Comparison of ENCODE assay signal across 29 cellular contexts in the genomic region with DNA sequence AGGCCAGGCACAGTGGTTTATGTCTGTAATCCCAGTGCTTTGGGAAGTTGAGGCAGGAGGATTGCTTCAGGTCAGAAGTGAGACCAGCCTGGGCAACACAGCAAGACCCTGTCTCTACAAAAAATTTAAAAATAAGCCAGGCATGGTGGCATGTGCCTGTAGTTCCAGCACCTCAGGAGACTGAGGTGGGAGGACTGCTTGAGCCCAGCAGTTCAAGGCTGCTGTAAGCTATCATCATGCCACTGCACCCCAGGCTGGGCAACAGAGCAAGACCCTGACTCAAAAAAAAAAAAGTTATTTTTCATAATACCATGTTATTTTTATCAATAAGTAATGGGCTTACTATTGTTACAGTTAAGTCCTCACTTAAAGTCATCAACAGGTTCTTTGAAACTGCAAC.
"Had no signal": no experiment of that assay in that cellular context is flagged by ENCODE, and none has a peak within 500 bp of the region (broad histone marks: within the 10 kb centered on the region; RNA-seq: fewer than 3 reads in every experiment).

No MANE protein-coding gene starts in this region.

- H3K4me2 ChIP-seq: hepatocyte had no signal

- H3K4me3 Mint-ChIP-seq: dendritic cell treated with granulocyte-macrophage colony-stimulating factor and Interleukin-4, amounts not matched to agents 40 ng/mL and 50 ng/mL, for 4 days; effector memory CD8-positive, alpha-beta T cell had no signal

- H3K9me3 ChIP-seq: colonic mucosa, esophagus muscularis mucosa, esophagus squamous epithelium, gastrocnemius medialis, gastroesophageal sphincter, heart left ventricle, heart right ventricle had no signal

- FAIRE-seq: colon, endometrium, endothelial cell of umbilical vein, frontal cortex had no signal

- H3K27me3 Mint-ChIP-seq: dendritic cell treated with granulocyte-macrophage colony-stimulating factor and Interleukin-4, amounts not matched to agents 40 ng/mL and 50 ng/mL, for 4 days; effector memory CD8-positive, alpha-beta T cell had no signal

- H3K27me3 ChIP-seq: colonic mucosa, dorsolateral prefrontal cortex, esophagus muscularis mucosa, esophagus squamous epithelium, foreskin keratinocyte, gastrocnemius medialis, gastroesophageal sphincter, heart left ventricle, heart right ventricle, hepatocyte had no signal

- H3K27ac ChIP-seq: colonic mucosa, coronary artery, dorsolateral prefrontal cortex, epithelial cell of prostate, esophagus muscularis mucosa, esophagus squamous epithelium, foreskin keratinocyte, gastrocnemius medialis, gastroesophageal sphincter, heart left ventricle, heart right ventricle, hepatocyte had no signal

- H3K4me3 ChIP-seq: colonic mucosa, coronary artery, dorsolateral prefrontal cortex, esophagus muscularis mucosa, esophagus squamous epithelium, gastrocnemius medialis, gastroesophageal sphincter, heart left ventricle, heart right ventricle, hepatocyte had no signal

- H3K4me1 ChIP-seq: colonic mucosa, esophagus squamous epithelium, gastroesophageal sphincter, heart left ventricle, heart right ventricle had no signal

- ATAC-seq: effector memory CD8-positive, alpha-beta T cell; esophagus mucosa; foreskin keratinocyte; gastrocnemius medialis; gastroesophageal sphincter; heart left ventricle; heart right ventricle had no signal

- H2AFZ ChIP-seq: hepatocyte had no signal

- DNase-seq: colonic mucosa; cortex of kidney; dermis blood vessel endothelial cell; dorsolateral prefrontal cortex; effector CD4-positive, alpha-beta T cell; effector CD8-positive, alpha-beta T cell; effector memory CD4-positive, alpha-beta T cell; effector memory CD8-positive, alpha-beta T cell; erythroblast; esophagus squamous epithelium; foreskin fibroblast; foreskin keratinocyte; foreskin melanocyte; gastrocnemius medialis; glutamatergic neuron; head of caudate nucleus; heart left ventricle; heart right ventricle had no signal

- H3K27ac Mint-ChIP-seq: dendritic cell treated with granulocyte-macrophage colony-stimulating factor and Interleukin-4, amounts not matched to agents 40 ng/mL and 50 ng/mL, for 4 days had no signal

- H3K9me3 Mint-ChIP-seq: dendritic cell treated with granulocyte-macrophage colony-stimulating factor and Interleukin-4, amounts not matched to agents 40 ng/mL and 50 ng/mL, for 4 days; effector memory CD8-positive, alpha-beta T cell had no signal
